8 cellular contexts compared by ENCODE assay signal in the genomic region with DNA sequence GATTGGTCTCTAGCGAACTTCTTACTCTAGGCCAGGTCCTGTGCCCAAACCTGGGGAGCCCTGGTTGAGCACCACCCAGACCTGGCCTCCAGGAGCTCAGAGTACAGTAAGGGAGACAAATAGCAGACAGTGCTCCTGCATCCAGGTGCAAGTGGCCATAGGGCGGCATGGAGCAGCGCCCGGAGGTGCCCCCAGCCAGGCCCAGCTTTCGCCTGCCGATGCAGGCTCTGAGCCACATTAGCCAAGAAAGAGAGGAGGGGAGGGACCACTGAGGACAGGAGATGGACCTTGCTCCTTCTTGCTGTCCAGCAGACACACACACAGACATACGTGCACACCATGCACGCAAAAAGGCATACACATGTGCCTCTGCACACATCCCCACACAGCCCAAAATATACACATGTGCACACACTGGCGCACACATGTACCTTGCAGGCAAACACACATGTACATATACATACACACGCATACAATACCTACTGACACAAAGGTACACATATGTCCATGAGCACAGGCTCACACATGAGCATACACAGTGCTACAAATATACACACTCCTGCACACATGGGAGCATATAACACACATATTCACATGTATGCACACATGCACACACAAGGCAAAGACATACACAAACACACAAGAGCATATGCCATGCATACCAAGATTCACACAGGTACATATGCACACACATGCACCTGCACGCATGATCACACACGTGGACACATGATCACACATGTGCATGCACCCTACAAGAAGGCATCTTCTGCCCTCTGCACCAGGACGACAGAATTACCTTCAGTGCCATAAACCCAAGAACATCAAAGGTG.
"Had no signal": no experiment of that assay in that cellular context is flagged by ENCODE, and none has a peak within 500 bp of the region (broad histone marks: within the 10 kb centered on the region; RNA-seq: fewer than 3 reads in every experiment).

No MANE protein-coding gene starts in this region.

- H3K9me3 Mint-ChIP-seq: activated B cell treated with CpG ODN at 0.5 μM for 24 hours; activated CD8-positive, alpha-beta T cell treated with anti-CD3 and anti-CD28 coated beads for 36 hours; activated T-cell treated with anti-CD3 and anti-CD28 coated beads, Interleukin-2, amount 50 U/mL, for 4 hours had no signal

- H3K4me3 ChIP-seq: transverse colon had no signal

- H3K36me3 ChIP-seq: brain microvascular endothelial cell, neutrophil, transverse colon had no signal

- H3K27ac ChIP-seq: brain microvascular endothelial cell, neutrophil, transverse colon had no signal

- H3K27ac Mint-ChIP-seq: activated B cell treated with CpG ODN at 0.5 μM for 24 hours; activated CD8-positive, alpha-beta T cell treated with anti-CD3 and anti-CD28 coated beads for 36 hours had no signal

- FAIRE-seq: small intestine had no signal

- DNase-seq: foreskin melanocyte had no signal

- H3K4me3 Mint-ChIP-seq: activated B cell treated with CpG ODN at 0.5 μM for 24 hours; activated CD8-positive, alpha-beta T cell treated with anti-CD3 and anti-CD28 coated beads for 36 hours; activated T-cell treated with anti-CD3 and anti-CD28 coated beads, Interleukin-2, amount 50 U/mL, for 4 hours had no signal

- H3K9me3 ChIP-seq: neutrophil, transverse colon had no signal
